8 cellular contexts compared by ENCODE assay signal in the genomic region with DNA sequence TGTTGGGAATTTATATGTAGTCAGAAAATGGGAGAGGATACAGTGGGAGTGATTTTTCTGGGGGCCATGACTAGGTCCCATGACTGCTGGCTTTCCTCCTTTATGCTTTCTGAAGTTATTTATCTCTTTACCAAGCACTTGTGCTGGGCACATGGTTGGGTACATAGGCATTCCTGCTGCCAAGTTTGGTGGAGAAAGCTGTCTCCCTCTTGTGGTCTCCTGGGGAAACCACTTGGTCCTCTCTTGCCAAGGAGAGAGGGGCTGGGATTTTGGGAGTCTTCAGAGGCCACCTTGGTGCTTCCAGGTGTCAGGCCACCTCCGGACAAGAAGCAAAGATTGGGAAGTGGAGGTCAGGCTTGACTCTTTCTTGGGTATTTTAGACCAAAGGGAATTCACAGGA.
DNase-seq lines count a peak whose midpoint lies in the region; ATAC-seq and TF ChIP-seq lines count a peak whose summit lies in the region.

No MANE protein-coding gene starts in this region.

- H3K27ac Mint-ChIP-seq in Calu3 (ENCODE audit: unreplicated experiment), result no peak overlapping the region

- H3K4me3 ChIP-seq in upper lobe of right lung, result no peak overlapping the region

- H3K4me3 Mint-ChIP-seq in Calu3 (ENCODE audit: low read depth, unreplicated experiment), result no peak overlapping the region

- H3K27me3 Mint-ChIP-seq in Calu3 (ENCODE audit: unreplicated experiment), result no peaks in the 10 kb centered on the region

- no peaks in the 10 kb centered on the region for H3K36me3 ChIP-seq in upper lobe of right lung

- no peak overlapping the region for H3K27ac ChIP-seq in upper lobe of right lung

- CTCF ChIA-PET in Calu3 (lab: Charles Lee), result interaction anchor here (1.2 kb wide), 1 partner anchor 319 kb away, joined by 3 read pairs; no protein-coding TSS in a partner anchor

- H3K9me3 Mint-ChIP-seq in Calu3 (ENCODE audit: low read depth, unreplicated experiment), result no peaks in the 10 kb centered on the region

- intact Hi-C loops in Calu3 (cut with micrococcal nuclease; ENCODE audit: unreplicated experiment), result loop anchor here (5.0 kb wide), 1 partner anchor 321 kb away; no protein-coding TSS in a partner anchor
- intact Hi-C loops in upper lobe of right lung (cut with DNase I), result no loop called here

- no peaks in the 10 kb centered on the region for H3K9me3 ChIP-seq in upper lobe of right lung

- H3K36me3 Mint-ChIP-seq in Calu3 (ENCODE audit: insufficient read depth, unreplicated experiment), result no peaks in the 10 kb centered on the region

- BruUV-seq in Calu3 (replicated peaks; lab: Mats Ljungman, UMichigan), result no TSS peak

- DNase-seq in Calu3 (peak; percentile 8), HT-29 (ENCODE audit: low spot score) (peak; percentile 2), SW480 (ENCODE audit: low spot score) (peak; percentile 35), glomerular visceral epithelial cell (ENCODE audit: extremely low spot score) (peak; percentile 4), upper lobe of right lung (no peak), NCI-H226 (no peak), middle frontal gyrus (ENCODE audit: extremely low spot score, low spot score) (no peak)
- DNase-seq in activated effector memory CD4-positive, alpha-beta T cell treated with anti-CD3 and anti-CD28 coated beads, Interleukin-2, amount 50 U/mL, for 16 hours, result no peak

- H3K27me3 ChIP-seq in upper lobe of right lung, result no peaks in the 10 kb centered on the region

- H3K4me1 ChIP-seq in upper lobe of right lung, result no peaks in the 10 kb centered on the region

- H3K4me1 Mint-ChIP-seq in Calu3 (ENCODE audit: low read depth, unreplicated experiment), result no peaks in the 10 kb centered on the region

- TF ChIP-seq CTCF in Calu3 (IDR thresholded peaks at IDR 0.05; ENCODE audit: unreplicated experiment) (no peak), upper lobe of right lung (IDR thresholded peaks at IDR 0.05) (peak; percentile 45)

- peak; percentile 76 for ATAC-seq in upper lobe of right lung

Comparison
In these comparisons a context has a peak if more than half of its experiments do, and no peak if none do; other contexts are left out.
1. DNase-seq: peak in Calu3 (single experiment), HT-29 (single experiment), SW480 (single experiment) and glomerular visceral epithelial cell (single experiment); none in upper lobe of right lung (single experiment), NCI-H226 (single experiment), activated effector memory CD4-positive, alpha-beta T cell treated with anti-CD3 and anti-CD28 coated beads, Interleukin-2, amount 50 U/mL, for 16 hours (single experiment) and middle frontal gyrus (single experiment).